In genomic region chr4:10893417-10893816, GRCh38 we compare ENCODE assay signal across 8 cellular contexts.
DNase-seq lines count a peak whose midpoint lies in the region; ATAC-seq, FAIRE-seq and TF ChIP-seq lines count a peak whose summit lies in the region.

No MANE protein-coding gene starts in this region.

- TF ChIP-seq CTCF in vagina (IDR thresholded peaks at IDR 0.05) (no peak), D721Med (IDR thresholded peaks at IDR 0.05; ENCODE audit: insufficient read depth, missing control alignments) (no peak)

- H3K36me3 ChIP-seq in vagina, result no peaks in the 10 kb centered on the region

- intact Hi-C loops in vagina (cut with DNase I), result no loop called here

- no peak overlapping the region for H3K27ac ChIP-seq in vagina

- no peaks in the 10 kb centered on the region for H3K4me1 ChIP-seq in vagina

- ATAC-seq in GM18519 (IDR thresholded peaks at IDR 0.05; ENCODE audit: low FRiP score, unreplicated experiment), result peak; percentile 76
- peak; percentile 76 for ATAC-seq in HG03175 (IDR thresholded peaks at IDR 0.05; ENCODE audit: unreplicated experiment)
- no peak for ATAC-seq in activated T-cell treated with anti-CD3 and anti-CD28 coated beads, Interleukin-2, amount 50 U/mL, for 72 hours (replicated peaks in 1 of 2)

- DNase-seq in Ammon's horn (ENCODE audit: low spot score) (peak; percentile 6), cerebellum (ENCODE audit: low spot score) (peak; percentile 23), vagina (ENCODE audit: extremely low spot score in 2 of 2) (no peak), D721Med (ENCODE audit: insufficient read length, low spot score) (no peak)
- DNase-seq in activated T-cell treated with anti-CD3 and anti-CD28 coated beads, Interleukin-2, amount 50 U/mL, for 72 hours, result no peak
- no peak for DNase-seq in effector CD4-positive, alpha-beta T cell

- H3K27me3 ChIP-seq in vagina, result no peaks in the 10 kb centered on the region

- H3K4me1 Mint-ChIP-seq in activated T-cell treated with anti-CD3 and anti-CD28 coated beads, Interleukin-2, amount 50 U/mL, for 72 hours (ENCODE audit: low read depth), result no peaks in the 10 kb centered on the region

- H3K9me3 Mint-ChIP-seq in activated T-cell treated with anti-CD3 and anti-CD28 coated beads, Interleukin-2, amount 50 U/mL, for 72 hours, result no peaks in the 10 kb centered on the region

- H3K4me3 ChIP-seq in vagina, result no peak overlapping the region

- no peak overlapping the region for H3K4me3 Mint-ChIP-seq in activated T-cell treated with anti-CD3 and anti-CD28 coated beads, Interleukin-2, amount 50 U/mL, for 72 hours

- FAIRE-seq in D721Med (lab: Jason Lieb, UNC), result no peak

- H3K27me3 Mint-ChIP-seq in activated T-cell treated with anti-CD3 and anti-CD28 coated beads, Interleukin-2, amount 50 U/mL, for 72 hours (ENCODE audit: low read depth), result peaks cover 18% of the 10 kb centered on the region

- H3K36me3 Mint-ChIP-seq in activated T-cell treated with anti-CD3 and anti-CD28 coated beads, Interleukin-2, amount 50 U/mL, for 72 hours (ENCODE audit: insufficient read depth in 2 of 2), result no peaks in the 10 kb centered on the region

- H3K9me3 ChIP-seq in vagina, result no peaks in the 10 kb centered on the region

- TF ChIP-seq POLR2A in vagina (IDR thresholded peaks at IDR 0.05), result no peak

- no peak overlapping the region for H3K27ac Mint-ChIP-seq in activated T-cell treated with anti-CD3 and anti-CD28 coated beads, Interleukin-2, amount 50 U/mL, for 72 hours

Comparison
In these comparisons a context has a peak if more than half of its experiments do, and no peak if none do; other contexts are left out.
1. DNase-seq: peak in Ammon's horn (single experiment) and cerebellum (single experiment); none in vagina (0 of 2), D721Med (single experiment), activated T-cell treated with anti-CD3 and anti-CD28 coated beads, Interleukin-2, amount 50 U/mL, for 72 hours (0 of 2) and effector CD4-positive, alpha-beta T cell (single experiment).
2. ATAC-seq: peak in GM18519 (single experiment) and HG03175 (single experiment); none in activated T-cell treated with anti-CD3 and anti-CD28 coated beads, Interleukin-2, amount 50 U/mL, for 72 hours (0 of 2).